1 cellular context compared by ENCODE assay signal in genomic region chr2:241770185-241770935, GRCh38.
TF ChIP-seq lines count a peak whose summit lies in the region.

No MANE protein-coding gene starts in this region.

TF ChIP-seq in HepG2, 621 proteins besides CTCF, POLR2A, EP300 and RAD21 (continued from another document and continues in another):
- no peak; the same call in 1 of the 2 replicates for TF ChIP-seq LRRFIP1 (CRISPR knock-in tag; conservative IDR thresholded peaks at IDR 0.05)
- no peak for TF ChIP-seq RARG (CRISPR knock-in tag; IDR thresholded peaks at IDR 0.05; ENCODE audit: low read depth)
- 0 out of 2 replicates have a peak, but pooled peaks have one; percentile 13 for TF ChIP-seq U2AF2 (IDR thresholded peaks at IDR 0.05; ENCODE audit: low read depth, low read length)
- peak; percentile 88 for TF ChIP-seq ZBTB38 (CRISPR knock-in tag; IDR thresholded peaks at IDR 0.05)
- TF ChIP-seq ZFY (CRISPR knock-in tag; IDR thresholded peaks at IDR 0.05): peak; percentile 94
- peak; percentile 48; the same call in 1 of the 2 replicates for TF ChIP-seq ZNF639 (CRISPR knock-in tag; conservative IDR thresholded peaks at IDR 0.05)
- peak; percentile 90 for TF ChIP-seq NFKBIZ (CRISPR knock-in tag; IDR thresholded peaks at IDR 0.05)
- TF ChIP-seq ZMAT3 (CRISPR knock-in tag; conservative IDR thresholded peaks at IDR 0.05): peak; percentile 78; the same call in 1 of the 2 replicates
- TF ChIP-seq DBP (CRISPR knock-in tag; IDR thresholded peaks at IDR 0.05; ENCODE audit: not compliant biosample characterization): peak; percentile 27
- TF ChIP-seq ETV6 (CRISPR knock-in tag; conservative IDR thresholded peaks at IDR 0.05): peak; percentile 87
- TF ChIP-seq NFIB (CRISPR knock-in tag; IDR thresholded peaks at IDR 0.05; ENCODE audit: borderline replicate concordance): no peak
- TF ChIP-seq POLR2G (IDR thresholded peaks at IDR 0.05; ENCODE audit: low read depth, low read length): peak; percentile 98
- no peak for TF ChIP-seq CSRNP1 (CRISPR knock-in tag; IDR thresholded peaks at IDR 0.05)
- peak; percentile 54; the same call in 1 of the 2 replicates for TF ChIP-seq ZBTB14 (CRISPR knock-in tag; IDR thresholded peaks at IDR 0.05)
- peak; percentile 56; the same call in 1 of the 2 replicates for TF ChIP-seq TBX3 (IDR thresholded peaks at IDR 0.05; ENCODE audit: borderline replicate concordance)
- no peak for TF ChIP-seq TIGD3 (CRISPR knock-in tag; IDR thresholded peaks at IDR 0.05; ENCODE audit: borderline replicate concordance)
- TF ChIP-seq RBFOX2 (IDR thresholded peaks at IDR 0.05; ENCODE audit: low read depth, low read length): peak; percentile 94
- peak; percentile 94 for TF ChIP-seq ZNF614 (CRISPR knock-in tag; IDR thresholded peaks at IDR 0.05; ENCODE audit: borderline replicate concordance)
- TF ChIP-seq AGO2 (optimal IDR thresholded peaks at IDR 0.05; ENCODE audit: low read depth, low read length): peak; percentile 86
- TF ChIP-seq E2F2 (CRISPR knock-in tag; IDR thresholded peaks at IDR 0.05; ENCODE audit: borderline replicate concordance): no peak; the same call in 1 of the 2 replicates
- 0 out of 2 replicates have a peak, but pooled peaks have one; percentile 80 for TF ChIP-seq ZNF546 (CRISPR knock-in tag; conservative IDR thresholded peaks at IDR 0.05)
- TF ChIP-seq MXD3 (CRISPR knock-in tag; IDR thresholded peaks at IDR 0.05): peak; percentile 80
- no peak for TF ChIP-seq ZNF207 (IDR thresholded peaks at IDR 0.05; ENCODE audit: borderline replicate concordance)
- no peak for TF ChIP-seq DDIT3 (CRISPR knock-in tag; IDR thresholded peaks at IDR 0.05)
- peak; percentile 89 for TF ChIP-seq ZMYM2 (CRISPR knock-in tag; IDR thresholded peaks at IDR 0.05)
- no peak for TF ChIP-seq TRIM22 (IDR thresholded peaks at IDR 0.05)
- 0 out of 2 replicates have a peak, but pooled peaks have one; percentile 18 for TF ChIP-seq MYNN (CRISPR knock-in tag; IDR thresholded peaks at IDR 0.05; ENCODE audit: low read depth)
- TF ChIP-seq TFAP4 (IDR thresholded peaks at IDR 0.05; ENCODE audit: borderline replicate concordance, low read depth): peak; percentile 83; the same call in 1 of the 2 replicates
- TF ChIP-seq ZNF280B (CRISPR knock-in tag; IDR thresholded peaks at IDR 0.05; ENCODE audit: borderline replicate concordance): peak; percentile 71; the same call in 1 of the 2 replicates
- TF ChIP-seq CENPBD1 (CRISPR knock-in tag; IDR thresholded peaks at IDR 0.05; ENCODE audit: borderline replicate concordance, low read depth): no peak
- TF ChIP-seq FOXA3 (CRISPR knock-in tag; IDR thresholded peaks at IDR 0.05): peak; percentile 83
- TF ChIP-seq ZNF296 (CRISPR knock-in tag; conservative IDR thresholded peaks at IDR 0.05): peak; percentile 66
- TF ChIP-seq TOPORS (CRISPR knock-in tag; IDR thresholded peaks at IDR 0.05): peak; percentile 93
- peak; percentile 98 for TF ChIP-seq AKAP8 (CRISPR knock-in tag; IDR thresholded peaks at IDR 0.05)
- TF ChIP-seq ZHX1 (CRISPR knock-in tag; IDR thresholded peaks at IDR 0.05; ENCODE audit: low read depth): peak; percentile 70; the same call in 1 of the 2 replicates
